Comparison of ENCODE assay signal across 8 cellular contexts in the genomic region with DNA sequence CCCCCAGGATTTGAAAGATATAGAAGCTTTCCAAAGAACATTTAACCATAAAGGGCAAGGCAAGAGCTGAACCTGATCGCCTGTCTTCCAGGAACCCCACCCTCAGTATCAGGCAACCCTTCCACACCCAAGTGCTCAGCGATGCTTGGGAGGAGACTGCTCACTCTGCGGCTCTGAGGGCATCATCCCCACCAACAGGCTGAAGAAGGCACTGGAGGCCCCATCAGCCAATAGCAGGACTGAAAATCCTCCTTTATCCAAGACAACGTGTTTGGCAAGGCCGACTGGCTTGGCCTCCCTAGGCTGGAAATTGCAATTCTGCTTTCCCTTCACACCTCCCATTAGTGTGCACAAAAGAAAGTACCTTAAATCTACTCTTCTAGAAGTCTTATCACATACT. TPM values are rescaled to one million over a fixed set of nuclear protein-coding genes. Genes with fewer than 3 reads are reported as not detected.
A peak's percentile ranks its signal among the peaks of the same experiment; 100 is the strongest.
DNase-seq lines count a peak whose midpoint lies in the region; ATAC-seq, FAIRE-seq and TF ChIP-seq lines count a peak whose summit lies in the region.

No MANE protein-coding gene starts in this region.

- peak overlapping the region; percentile 99 for H2AFZ ChIP-seq in GM12878 (ENCODE audit: control insufficient read depth, low read depth, low read length)

- no peak for TF ChIP-seq RAD21 in GM12878 (IDR thresholded peaks at IDR 0.05; ENCODE audit: insufficient read depth, low read depth, low read length)

- SMC1A ChIA-PET in GM12878 (lab: Charles Lee; ENCODE audit: uncharacterized antibody, unreplicated experiment): interaction anchor here (1.5 to 4.9 kb wide), 4 partner anchors 9 to 59 kb away, joined by 4 to 18 read pairs (median 5); no protein-coding TSS in a partner anchor

- H3K4me3 ChIP-seq in GM12878: peak overlapping the region; percentile 69

- H3K4me1 ChIP-seq in GM12878 (ENCODE audit: control insufficient read depth, insufficient read depth, low read length): peaks cover 11% of the 10 kb centered on the region

- ATAC-seq in GM12878: no peak
- ATAC-seq in stimulated activated effector memory CD8-positive, alpha-beta T cell treated with anti-CD3 and anti-CD28 coated beads, Interleukin-12 subunit alpha, Interleukin-12 subunit beta, amount 100 ng/mL, for 72 hours: no peak

- H3K27me3 ChIP-seq in GM12878 (replicated peaks in 1 of 2; ENCODE audit: control insufficient read depth in 2 of 2, insufficient read depth in 2 of 2, low read length in 1 of 2): no peaks in the 10 kb centered on the region

- no peak for TF ChIP-seq CTCF in GM12878 (IDR thresholded peaks at IDR 0.05 in 2 of 3, conservative IDR thresholded peaks at IDR 0.05 in 1 of 3; ENCODE audit: control insufficient read depth in 2 of 3, extremely low read depth in 1 of 3, insufficient read depth in 1 of 3, low read depth in 3 of 3, low read length in 3 of 3)

- peaks cover 37% of the 10 kb centered on the region for H3K4me1 Mint-ChIP-seq in stimulated activated effector memory CD8-positive, alpha-beta T cell treated with anti-CD3 and anti-CD28 coated beads, Interleukin-12 subunit alpha, Interleukin-12 subunit beta, amount 100 ng/mL, for 72 hours

- WGBS in GM12878 (ENCODE audit: insufficient coverage, insufficient replicate concordance, low lambda C conversion rate, missing lambda C conversion rate): 79% methylated on average over 5 of the region's 5 CpGs

- BruUV-seq in GM12878 (replicated peaks; lab: Mats Ljungman, UMichigan): no TSS peak

- no peaks in the 10 kb centered on the region for H4K20me1 ChIP-seq in GM12878 (ENCODE audit: control insufficient read depth, insufficient read depth)

- in situ Hi-C loops in GM12878 (cut with MboI): no loop called here

- peak overlapping the region; percentile 97 for H3K4me2 ChIP-seq in GM12878 (ENCODE audit: control insufficient read depth, insufficient read depth)

- peak overlapping the region; percentile 95 for H3K4me3 Mint-ChIP-seq in stimulated activated effector memory CD8-positive, alpha-beta T cell treated with anti-CD3 and anti-CD28 coated beads, Interleukin-12 subunit alpha, Interleukin-12 subunit beta, amount 100 ng/mL, for 72 hours

- RAD21 ChIA-PET in GM12878 (lab: Charles Lee; ENCODE audit: unreplicated experiment): no interaction called here

- TF ChIP-seq POLR2A in GM12892 (IDR thresholded peaks at IDR 0.05; ENCODE audit: low read depth, low read length): no peak
- TF ChIP-seq POLR2A in GM12878 (IDR thresholded peaks at IDR 0.05; ENCODE audit: low read depth, low read length): no peak

- intact Hi-C loops in GM12878 (cut with micrococcal nuclease; ENCODE audit: unreplicated experiment): loop anchor here (10.0 kb wide), 1 partner anchor 508 kb away; a partner anchor contains a TSS

- H3K9me3 ChIP-seq in GM12878 (replicated peaks; ENCODE audit: control insufficient read depth, insufficient read depth, low read length): no peaks in the 10 kb centered on the region

- CTCF ChIA-PET in GM12878 (lab: Yijun Ruan, JAX): interaction anchor here (0.8 to 1.9 kb wide), 9 partner anchors 12 to 512 kb away, joined by 3 to 7 read pairs (median 5); no protein-coding TSS in a partner anchor

- TF ChIP-seq EP300 in GM12878 (IDR thresholded peaks at IDR 0.05; ENCODE audit: borderline replicate concordance in 1 of 2, control insufficient read depth in 1 of 2, low read depth in 2 of 2, low read length in 2 of 2): no peak

- H3K27ac Mint-ChIP-seq in stimulated activated effector memory CD8-positive, alpha-beta T cell treated with anti-CD3 and anti-CD28 coated beads, Interleukin-12 subunit alpha, Interleukin-12 subunit beta, amount 100 ng/mL, for 72 hours: peak overlapping the region; percentile 99

- H3K36me3 ChIP-seq in GM12878 (ENCODE audit: control insufficient read depth in 2 of 2, insufficient read depth in 2 of 2, low read length in 1 of 2): no peaks in the 10 kb centered on the region

- POLR2A ChIA-PET in GM12878 (lab: Charles Lee): interaction anchor here (0.6 to 3.6 kb wide), 5 partner anchors 9 to 184 kb away, joined by 4 to 35 read pairs (median 5); no protein-coding TSS in a partner anchor

- H3K79me2 ChIP-seq in GM12878 (ENCODE audit: control insufficient read depth, insufficient read depth, low read length): peaks cover 50% of the 10 kb centered on the region

- DNase-seq in GM12892 (ENCODE audit: insufficient read length): no peak
- peak; percentile 59 for DNase-seq in NCI-H446 treated with DMSO at 0.1 percent for 48 hours (lab: John Stamatoyannopoulos, UW)
- no peak for DNase-seq in GM12878 (ENCODE audit: low read depth, low spot score)
- DNase-seq in islet precursor cell: peak; percentile 75
- no peak for DNase-seq in stimulated activated effector memory CD8-positive, alpha-beta T cell treated with anti-CD3 and anti-CD28 coated beads, Interleukin-12 subunit alpha, Interleukin-12 subunit beta, amount 100 ng/mL, for 72 hours (ENCODE audit: low spot score in 2 of 2)
- no peak for DNase-seq in germinal center (ENCODE audit: low spot score)
- DNase-seq in HuH-7 (ENCODE audit: low spot score): no peak
- no peak for DNase-seq in HCEC 1CT

- peaks cover 48% of the 10 kb centered on the region for H3K36me3 Mint-ChIP-seq in stimulated activated effector memory CD8-positive, alpha-beta T cell treated with anti-CD3 and anti-CD28 coated beads, Interleukin-12 subunit alpha, Interleukin-12 subunit beta, amount 100 ng/mL, for 72 hours

- peak; percentile 9 for FAIRE-seq in GM12892 (lab: Jason Lieb, UNC)
- FAIRE-seq in GM12878 (lab: Jason Lieb, UNC): no peak

- no peak overlapping the region for H3K27ac ChIP-seq in GM12878 (ENCODE audit: control insufficient read depth, insufficient read depth)

- peak overlapping the region; percentile 97; the same call in 1 of the 2 replicates for H3K9ac ChIP-seq in GM12878 (ENCODE audit: control insufficient read depth, insufficient read depth, low read length)

- no peaks in the 10 kb centered on the region for H3K9me3 Mint-ChIP-seq in stimulated activated effector memory CD8-positive, alpha-beta T cell treated with anti-CD3 and anti-CD28 coated beads, Interleukin-12 subunit alpha, Interleukin-12 subunit beta, amount 100 ng/mL, for 72 hours

TF ChIP-seq in GM12878, 131 proteins besides CTCF, POLR2A, EP300 and RAD21 (continues in another document):
- TF ChIP-seq, protein P1, sequence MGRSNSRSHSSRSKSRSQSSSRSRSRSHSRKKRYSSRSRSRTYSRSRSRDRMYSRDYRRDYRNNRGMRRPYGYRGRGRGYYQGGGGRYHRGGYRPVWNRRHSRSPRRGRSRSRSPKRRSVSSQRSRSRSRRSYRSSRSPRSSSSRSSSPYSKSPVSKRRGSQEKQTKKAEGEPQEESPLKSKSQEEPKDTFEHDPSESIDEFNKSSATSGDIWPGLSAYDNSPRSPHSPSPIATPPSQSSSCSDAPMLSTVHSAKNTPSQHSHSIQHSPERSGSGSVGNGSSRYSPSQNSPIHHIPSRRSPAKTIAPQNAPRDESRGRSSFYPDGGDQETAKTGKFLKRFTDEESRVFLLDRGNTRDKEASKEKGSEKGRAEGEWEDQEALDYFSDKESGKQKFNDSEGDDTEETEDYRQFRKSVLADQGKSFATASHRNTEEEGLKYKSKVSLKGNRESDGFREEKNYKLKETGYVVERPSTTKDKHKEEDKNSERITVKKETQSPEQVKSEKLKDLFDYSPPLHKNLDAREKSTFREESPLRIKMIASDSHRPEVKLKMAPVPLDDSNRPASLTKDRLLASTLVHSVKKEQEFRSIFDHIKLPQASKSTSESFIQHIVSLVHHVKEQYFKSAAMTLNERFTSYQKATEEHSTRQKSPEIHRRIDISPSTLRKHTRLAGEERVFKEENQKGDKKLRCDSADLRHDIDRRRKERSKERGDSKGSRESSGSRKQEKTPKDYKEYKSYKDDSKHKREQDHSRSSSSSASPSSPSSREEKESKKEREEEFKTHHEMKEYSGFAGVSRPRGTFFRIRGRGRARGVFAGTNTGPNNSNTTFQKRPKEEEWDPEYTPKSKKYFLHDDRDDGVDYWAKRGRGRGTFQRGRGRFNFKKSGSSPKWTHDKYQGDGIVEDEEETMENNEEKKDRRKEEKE (IDR thresholded peaks at IDR 0.05): no peak
- TF ChIP-seq KDM1A (IDR thresholded peaks at IDR 0.05; ENCODE audit: borderline replicate concordance): no peak

RNA-seq across cellular contexts. Expression of a gene that starts 1.4 kb away (rescaled TPM):
- 93.8 TPM for polyA plus RNA-seq in GM12892 (2012; ENCODE audit: missing spikeins)
- total RNA-seq in GM12878 (2013; cell fraction: nucleolus; rRNA removed): 47.7 and 59.6 TPM in 2 replicates
- total RNA-seq in GM12878 (2014; rRNA removed): 88.9 and 112 TPM in 2 replicates
- 62.7 and 64.6 TPM in 2 replicates for total RNA-seq in GM12878 (2014; rRNA removed; fragmentation: Illumina TruSeq; extraction: Trizol)
- total RNA-seq in GM12878 (2021): 155 and 165 TPM in 2 replicates
- polyA plus RNA-seq in GM12878 (2011; ENCODE audit: low read depth): 32.4 TPM
- 225 and 324 TPM in 2 replicates for polyA plus RNA-seq in GM12878 (2011; rRNA removed)
- 82.5 and 86.9 TPM in 2 replicates for polyA plus RNA-seq in GM12878 (2011; cell fraction: cytosol; rRNA removed)
- 46.6 and 57.0 TPM in 2 replicates for polyA plus RNA-seq in GM12878 (2011; cell fraction: nucleus; rRNA removed)
- polyA plus RNA-seq in GM12878 (2012): 76.3 and 94.2 TPM in 2 replicates
- polyA plus RNA-seq in GM12878 (2014; fragmentation: Illumina TruSeq; extraction: Trizol): 83.8 and 85.3 TPM in 2 replicates
- polyA plus RNA-seq in GM12878 (2014; fragmentation: Nextera tagmentation; extraction: Ambion mirVana): 10 to 100 TPM; 18.6 to 30.9 TPM
- 159 and 170 TPM in 2 replicates for polyA plus RNA-seq in GM12878 (2014; rRNA removed)
- 100 to 1,000 TPM; 339 to 385 TPM for polyA plus RNA-seq in GM12878 (2016; fragmentation: Nextera tagmentation; extraction: Ambion mirVana)
- polyA minus RNA-seq in GM12878 (2011; rRNA and poly(A)+ RNA removed): 45.1 and 148 TPM in 2 replicates
- 69.5 and 87.0 TPM in 2 replicates for polyA minus RNA-seq in GM12878 (2011; cell fraction: cytosol; rRNA and poly(A)+ RNA removed)
- 10.0 and 23.6 TPM in 2 replicates for polyA minus RNA-seq in GM12878 (2011; cell fraction: nucleus; rRNA and poly(A)+ RNA removed)

RNA-seq across cellular contexts. Expression of a gene that starts 50.5 kb away (rescaled TPM):
- polyA plus RNA-seq in GM12892 (2012; ENCODE audit: missing spikeins): 557 TPM
- total RNA-seq in GM12878 (2013; cell fraction: nucleolus; rRNA removed): 141 and 142 TPM in 2 replicates
- total RNA-seq in GM12878 (2014; rRNA removed) (100 and 114 TPM in 2 replicates), GM12878 (2014; rRNA removed; fragmentation: Illumina TruSeq; extraction: Trizol) (404 and 421 TPM in 2 replicates), GM12878 (2021) (202 and 204 TPM in 2 replicates)
- 197 TPM for polyA plus RNA-seq in GM12878 (2011; ENCODE audit: low read depth)
- polyA plus RNA-seq in GM12878 (2011; rRNA removed) (351 and 383 TPM in 2 replicates), GM12878 (2014; fragmentation: Illumina TruSeq; extraction: Trizol) (617 and 795 TPM in 2 replicates), GM12878 (2014; fragmentation: Nextera tagmentation; extraction: Ambion mirVana) (1,000 to 10,000 TPM; 1,587 to 1,686 TPM), GM12878 (2014; rRNA removed) (305 and 398 TPM in 2 replicates), GM12878 (2016; fragmentation: Nextera tagmentation; extraction: Ambion mirVana) (100 to 1,000 TPM; 868 to 919 TPM)
- polyA plus RNA-seq in GM12878 (2011; cell fraction: cytosol; rRNA removed): 151 TPM in 2 replicates
- 163 and 175 TPM in 2 replicates for polyA plus RNA-seq in GM12878 (2011; cell fraction: nucleus; rRNA removed)
- 274 and 324 TPM in 2 replicates for polyA plus RNA-seq in GM12878 (2012)
- polyA minus RNA-seq in GM12878 (2011; rRNA and poly(A)+ RNA removed): 121 and 212 TPM in 2 replicates
- 60.8 and 63.6 TPM in 2 replicates for polyA minus RNA-seq in GM12878 (2011; cell fraction: cytosol; rRNA and poly(A)+ RNA removed)
- 32.6 and 47.6 TPM in 2 replicates for polyA minus RNA-seq in GM12878 (2011; cell fraction: nucleus; rRNA and poly(A)+ RNA removed)

Comparison
In these comparisons a context has a peak if more than half of its experiments do, and no peak if none do; other contexts are left out.
1. DNase-seq: peak in NCI-H446 treated with DMSO at 0.1 percent for 48 hours (single experiment) and islet precursor cell (single experiment); none in GM12892 (single experiment), GM12878 (single experiment), stimulated activated effector memory CD8-positive, alpha-beta T cell treated with anti-CD3 and anti-CD28 coated beads, Interleukin-12 subunit alpha, Interleukin-12 subunit beta, amount 100 ng/mL, for 72 hours (0 of 2), germinal center (single experiment), HuH-7 (single experiment) and HCEC 1CT (single experiment).